8 cellular contexts compared by ENCODE assay signal in genomic region chr14:100192250-100192671, GRCh38. TPM values are rescaled to one million over a fixed set of nuclear protein-coding genes. Genes with fewer than 3 reads are reported as not detected.
A peak's percentile ranks its signal among the peaks of the same experiment; 100 is the strongest.
DNase-seq lines count a peak whose midpoint lies in the region; ATAC-seq and TF ChIP-seq lines count a peak whose summit lies in the region.

No MANE protein-coding gene starts in this region.

- TF ChIP-seq EP300 in SK-N-SH (IDR thresholded peaks at IDR 0.05; ENCODE audit: borderline replicate concordance in 1 of 2, low read depth in 1 of 2, low read length in 1 of 2) = no peak

- H3K9ac ChIP-seq in SK-N-SH = peak overlapping the region; percentile 58

- peaks cover 4 to 12% of the 10 kb centered on the region in 2 experiments; a peak in 2 of 4 replicates for H3K4me1 ChIP-seq in SK-N-SH (ENCODE audit: control insufficient read depth in 1 of 2, insufficient read depth in 2 of 2, low read depth in 1 of 2, low read length in 1 of 2)
- peaks cover 0 to 9% of the 10 kb centered on the region in 2 donors for H3K4me1 ChIP-seq in ascending aorta
- no peaks in the 10 kb centered on the region for H3K4me1 ChIP-seq in thymus (ENCODE audit: control insufficient read depth, insufficient read depth, low read length)

- DNase-seq in SK-N-SH (no peak), ascending aorta (ENCODE audit: low spot score in 2 of 2) (peak in 1 of 2 donors; percentile 65), left lobe of liver (ENCODE audit: low spot score) (peak; percentile 60), NCI-H345 (lab: John Stamatoyannopoulos, UW) (no peak), DMS 273 (lab: John Stamatoyannopoulos, UW; ENCODE audit: unreplicated experiment) (no peak)

- POLR2A ChIA-PET in SK-N-SH (lab: Yijun Ruan, JAX) = interaction anchor here (1.4 kb wide), 1 partner anchor 59 kb away, joined by 4 read pairs; no protein-coding TSS in a partner anchor

- peak overlapping the region; percentile 89 for H2AFZ ChIP-seq in SK-N-SH (ENCODE audit: low read depth)

- H3K27me3 ChIP-seq in SK-N-SH (ENCODE audit: insufficient read depth) (no peaks in the 10 kb centered on the region), ascending aorta (no peaks in the 10 kb centered on the region), thymus (ENCODE audit: control insufficient read depth, insufficient read depth) (no peaks in the 10 kb centered on the region)

- WGBS in SK-N-SH (ENCODE audit: low lambda C conversion rate) = 87% methylated on average over 16 of the region's 21 CpGs
- 75% methylated on average over 21 of the region's 21 CpGs for WGBS in thymus

- intact Hi-C loops in ascending aorta (cut with DNase I) = loop anchor here (1.0 to 2.0 kb wide), 5 partner anchors 83 to 711 kb away; partner anchors contain the start of genes CCNK, SETD3 and WDR25

- H3K27ac ChIP-seq in SK-N-SH (ENCODE audit: low read depth in 2 of 2, low read length in 1 of 2) = peak overlapping the region; percentile 44 to 77
- peak overlapping the region; percentile 84 to 94 for H3K27ac ChIP-seq in ascending aorta
- peak overlapping the region; percentile 87 for H3K27ac ChIP-seq in thymus (ENCODE audit: low read depth)

- ATAC-seq in SK-N-SH treated with all-trans-retinoic acid at 6 μM for 48 hours (no peak), left lobe of liver (no peak), HG02885 (IDR thresholded peaks at IDR 0.05; ENCODE audit: poor library complexity, unreplicated experiment) (no peak)

- H3K4me3 ChIP-seq in SK-N-SH (ENCODE audit: low read depth in 2 of 2, low read length in 1 of 2) (peak overlapping the region; percentile 38 to 54), ascending aorta (peak overlapping the region; percentile 54 to 68), thymus (ENCODE audit: low read length) (peak overlapping the region; percentile 48)

- H3K36me3 ChIP-seq in SK-N-SH (replicated peaks in 1 of 2; ENCODE audit: control insufficient read depth in 1 of 2, insufficient read depth in 2 of 2, low read length in 1 of 2) = no peaks in the 10 kb centered on the region
- no peaks in the 10 kb centered on the region for H3K36me3 ChIP-seq in ascending aorta
- H3K36me3 ChIP-seq in thymus (ENCODE audit: control insufficient read depth, insufficient read depth) = no peaks in the 10 kb centered on the region

- H3F3A ChIP-seq in SK-N-SH (replicated peaks; ENCODE audit: insufficient read depth) = peaks cover 12% of the 10 kb centered on the region

- CTCF ChIA-PET in SK-N-SH (lab: Yijun Ruan, JAX) = interaction anchor here (0.6 to 4.8 kb wide), 45 partner anchors 12 to 503 kb away, joined by 3 to 54 read pairs (median 5); partner anchors contain the start of gene DEGS2

- H3K79me2 ChIP-seq in SK-N-SH (ENCODE audit: insufficient read depth) = no peaks in the 10 kb centered on the region

- no peak for TF ChIP-seq CTCF in SK-N-SH (IDR thresholded peaks at IDR 0.05)
- TF ChIP-seq CTCF in ascending aorta (IDR thresholded peaks at IDR 0.05) = no peak

- H3K9me3 ChIP-seq in SK-N-SH (no peaks in the 10 kb centered on the region), ascending aorta (no peaks in the 10 kb centered on the region), thymus (ENCODE audit: control insufficient read depth) (no peaks in the 10 kb centered on the region)

- peak overlapping the region; percentile 69 for H3K4me2 ChIP-seq in SK-N-SH

- no peaks in the 10 kb centered on the region for H3K9me2 ChIP-seq in SK-N-SH

- H4K20me1 ChIP-seq in SK-N-SH (ENCODE audit: insufficient read depth) = no peaks in the 10 kb centered on the region

- TF ChIP-seq RAD21 in SK-N-SH (IDR thresholded peaks at IDR 0.05; ENCODE audit: low read length) = no peak

TF ChIP-seq in SK-N-SH, 30 proteins besides CTCF, POLR2A, EP300 and RAD21 (continues in another document):
- TF ChIP-seq SIN3A (IDR thresholded peaks at IDR 0.05; ENCODE audit: borderline replicate concordance, low read depth, low read length) (no peak), FOXM1 (IDR thresholded peaks at IDR 0.05; ENCODE audit: low read depth) (no peak), NFIC (IDR thresholded peaks at IDR 0.05; ENCODE audit: borderline replicate concordance) (no peak), IRF3 (IDR thresholded peaks at IDR 0.05; ENCODE audit: low read depth, low read length) (no peak), SMC3 (IDR thresholded peaks at IDR 0.05; ENCODE audit: low read depth, low read length) (no peak), TEAD4 (IDR thresholded peaks at IDR 0.05; ENCODE audit: borderline replicate concordance, insufficient read depth) (no peak), TCF12 (IDR thresholded peaks at IDR 0.05) (no peak), GATA2 (CRISPR knock-in tag; IDR thresholded peaks at IDR 0.05) (no peak)
- TF ChIP-seq, protein P1, sequence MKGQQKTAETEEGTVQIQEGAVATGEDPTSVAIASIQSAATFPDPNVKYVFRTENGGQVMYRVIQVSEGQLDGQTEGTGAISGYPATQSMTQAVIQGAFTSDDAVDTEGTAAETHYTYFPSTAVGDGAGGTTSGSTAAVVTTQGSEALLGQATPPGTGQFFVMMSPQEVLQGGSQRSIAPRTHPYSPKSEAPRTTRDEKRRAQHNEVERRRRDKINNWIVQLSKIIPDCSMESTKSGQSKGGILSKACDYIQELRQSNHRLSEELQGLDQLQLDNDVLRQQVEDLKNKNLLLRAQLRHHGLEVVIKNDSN (IDR thresholded peaks at IDR 0.05; ENCODE audit: borderline replicate concordance, low read depth) = no peak
- TF ChIP-seq, protein P2, sequence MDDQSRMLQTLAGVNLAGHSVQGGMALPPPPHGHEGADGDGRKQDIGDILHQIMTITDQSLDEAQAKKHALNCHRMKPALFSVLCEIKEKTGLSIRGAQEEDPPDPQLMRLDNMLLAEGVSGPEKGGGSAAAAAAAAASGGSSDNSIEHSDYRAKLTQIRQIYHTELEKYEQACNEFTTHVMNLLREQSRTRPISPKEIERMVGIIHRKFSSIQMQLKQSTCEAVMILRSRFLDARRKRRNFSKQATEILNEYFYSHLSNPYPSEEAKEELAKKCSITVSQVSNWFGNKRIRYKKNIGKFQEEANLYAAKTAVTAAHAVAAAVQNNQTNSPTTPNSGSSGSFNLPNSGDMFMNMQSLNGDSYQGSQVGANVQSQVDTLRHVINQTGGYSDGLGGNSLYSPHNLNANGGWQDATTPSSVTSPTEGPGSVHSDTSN (IDR thresholded peaks at IDR 0.05) = no peak

TF ChIP-seq in SK-N-SH treated with all-trans-retinoic acid at 6 μM for 48 hours, 23 proteins besides CTCF, POLR2A, EP300 and RAD21:
- no peak for TF ChIP-seq CSDC2 (CRISPR knock-in tag; IDR thresholded peaks at IDR 0.05)
- TF ChIP-seq PPARA (CRISPR knock-in tag; IDR thresholded peaks at IDR 0.05; ENCODE audit: borderline replicate concordance) = no peak
- TF ChIP-seq ESRRG (CRISPR knock-in tag; IDR thresholded peaks at IDR 0.05) = no peak
- no peak for TF ChIP-seq ZNF565 (CRISPR knock-in tag; conservative IDR thresholded peaks at IDR 0.05; ENCODE audit: low read depth)
- TF ChIP-seq ZC3H10 (CRISPR knock-in tag; IDR thresholded peaks at IDR 0.05) = no peak

RNA-seq across cellular contexts. Expression of gene DEGS2, which starts 32.8 kb away (rescaled TPM):
- polyA plus RNA-seq in SK-N-SH (2012; rRNA removed) (0.02 TPM in 2 replicates), thymus (2.1 TPM)
- under 0.01 and 0.01 TPM in 2 replicates for polyA plus RNA-seq in SK-N-SH (2012; cell fraction: cytosol; rRNA removed)
- polyA plus RNA-seq in SK-N-SH (2012; cell fraction: nucleus; rRNA removed) = 0.16 and 0.18 TPM in 2 replicates
- total RNA-seq in ascending aorta (1.6 TPM), left lobe of liver (0.93 TPM)

RNA-seq across cellular contexts. Expression of gene YY1, which starts 46.7 kb away (rescaled TPM):
- 18.1 and 18.6 TPM in 2 replicates for polyA plus RNA-seq in SK-N-SH (2012; rRNA removed)
- 23.4 and 25.2 TPM in 2 replicates for polyA plus RNA-seq in SK-N-SH (2012; cell fraction: cytosol; rRNA removed)
- 32.0 and 38.8 TPM in 2 replicates for polyA plus RNA-seq in SK-N-SH (2012; cell fraction: nucleus; rRNA removed)
- total RNA-seq in ascending aorta = 42.4 TPM
- 34.2 TPM for total RNA-seq in left lobe of liver
- polyA plus RNA-seq in thymus = 72.3 TPM
